ENCODE assay signal across 19 cellular contexts in the genomic region with DNA sequence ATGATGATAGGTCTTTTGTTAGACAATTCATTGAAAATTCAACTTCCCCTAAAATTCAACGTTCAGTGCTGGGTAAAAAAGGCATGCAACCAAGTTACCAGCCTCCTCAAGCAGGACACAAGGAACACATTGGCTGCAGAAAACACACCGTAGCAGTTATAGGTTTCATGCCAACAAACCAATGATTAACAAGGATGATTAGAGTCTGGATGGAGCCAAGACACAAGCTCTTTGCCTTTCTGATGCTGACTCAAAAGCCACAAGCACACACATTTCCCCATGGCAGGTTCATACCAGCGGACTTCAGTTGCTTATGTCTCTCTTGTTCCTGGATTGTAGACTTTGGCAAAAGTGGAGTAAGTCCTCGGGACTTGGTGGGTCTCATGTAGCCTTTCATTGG.
"Had no signal": no experiment of that assay in that cellular context is flagged by ENCODE, and none has a peak within 500 bp of the region (broad histone marks: within the 10 kb centered on the region; RNA-seq: fewer than 3 reads in every experiment).

No MANE protein-coding gene starts in this region.

- FAIRE-seq: colon had no signal

- H3K4me1 ChIP-seq: left lung, right atrium auricular region, thyroid gland had no signal

- H3K4me3 ChIP-seq: gastrocnemius medialis, left lung, right atrium auricular region, thyroid gland had no signal

- DNase-seq: activated CD4-positive, alpha-beta T cell treated with anti-CD3 and anti-CD28 coated beads for 1 hour; activated CD8-positive, alpha-beta memory T cell treated with anti-CD3 and anti-CD28 coated beads for 24 hours; activated CD8-positive, alpha-beta memory T cell treated with anti-CD3 and anti-CD28 coated beads, Interleukin-2, amount 50 U/mL, for 48 hours; activated effector memory CD4-positive, alpha-beta T cell treated with Interleukin-2 at 50 U/mL for 16 hours; activated naive CD4-positive, alpha-beta T cell treated with anti-CD3 and anti-CD28 coated beads, Interleukin-2, amount 50 U/mL, for 16 hours; activated T-cell treated with anti-CD3 and anti-CD28 coated beads, Interleukin-2, amount 50 U/mL, for 48 hours; aorta; endodermal cell; gastrocnemius medialis; left lung; nucleus accumbens; posterior cingulate gyrus; stimulated activated CD4-positive, alpha-beta T cell treated with anti-CD3 and anti-CD28 coated beads, Interleukin-12 subunit alpha, Interleukin-12 subunit beta, amount 100 ng/mL, for 4 hours; stimulated activated CD4-positive, alpha-beta T cell treated with anti-CD3 and anti-CD28 coated beads, Interleukin-2, amount 100 ng/mL, for 24 hours; stimulated activated naive CD4-positive, alpha-beta T cell treated with Interleukin-2 at 50 U/mL for 16 hours; thyroid gland had no signal

- H3K9me3 ChIP-seq: gastrocnemius medialis, left lung, right atrium auricular region, thyroid gland had no signal

- H3K27ac ChIP-seq: epithelial cell of prostate, left lung, right atrium auricular region, thyroid gland had no signal

- H3K27me3 ChIP-seq: gastrocnemius medialis, left lung, right atrium auricular region, thyroid gland had no signal

- ATAC-seq: gastrocnemius medialis, left lung had no signal
